Comparison of ENCODE assay signal across 23 cellular contexts in the genomic region with DNA sequence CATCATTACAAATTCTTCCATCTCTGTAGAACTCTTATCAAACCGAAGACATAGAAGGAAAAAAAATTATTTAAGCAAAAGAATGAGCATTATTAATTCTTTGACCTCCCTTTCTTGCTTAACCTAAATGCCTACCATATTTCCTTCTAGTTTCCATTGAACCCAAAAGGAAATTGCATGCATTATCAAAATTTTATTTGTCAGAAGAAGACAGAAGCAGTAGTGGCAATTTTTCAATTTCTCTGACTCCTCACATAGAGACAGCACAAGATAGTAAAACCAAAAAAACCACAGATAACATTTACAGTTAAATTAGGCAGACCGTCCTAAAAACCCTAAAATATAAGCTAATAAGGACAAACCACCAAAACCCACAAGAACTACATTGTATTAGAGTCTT.
"Had no signal": no experiment of that assay in that cellular context is flagged by ENCODE, and none has a peak within 500 bp of the region (broad histone marks: within the 10 kb centered on the region; RNA-seq: fewer than 3 reads in every experiment).

No MANE protein-coding gene starts in this region.

- ATAC-seq: gastroesophageal sphincter; left lobe of liver; mucosa of descending colon; naive thymus-derived CD8-positive, alpha-beta T cell; sciatic nerve had no signal

- H3K9me3 ChIP-seq: esophagus muscularis mucosa, gastroesophageal sphincter, mucosa of descending colon, neutrophil, stomach, thoracic aorta, transverse colon had no signal

- DNase-seq: cortex of kidney; dorsolateral prefrontal cortex; effector CD8-positive, alpha-beta T cell; foreskin fibroblast; glutamatergic neuron; islet precursor cell; mammary epithelial cell; mucosa of descending colon; naive thymus-derived CD8-positive, alpha-beta T cell; posterior cingulate gyrus; stimulated activated CD4-positive, alpha-beta T cell treated with anti-CD3 and anti-CD28 coated beads, Interleukin-2, amount 100 ng/mL, for 24 hours; stimulated activated CD4-positive, alpha-beta T cell treated with anti-CD3 and anti-CD28 coated beads, Interleukin-4, amount 100 ng/mL, for 4 hours; stimulated activated naive CD4-positive, alpha-beta T cell; stomach; substantia nigra; transverse colon had no signal

- H3K4me1 ChIP-seq: esophagus muscularis mucosa, gastroesophageal sphincter, stomach had no signal

- H3K27me3 Mint-ChIP-seq: naive thymus-derived CD8-positive, alpha-beta T cell had no signal

- H3K4me3 Mint-ChIP-seq: naive thymus-derived CD8-positive, alpha-beta T cell had no signal

- H3K27ac ChIP-seq: dorsolateral prefrontal cortex, epithelial cell of prostate, esophagus muscularis mucosa, gastroesophageal sphincter, neutrophil, stomach, thoracic aorta, transverse colon had no signal

- H3K27me3 ChIP-seq: dorsolateral prefrontal cortex, esophagus muscularis mucosa, gastroesophageal sphincter, neutrophil, stomach, transverse colon had no signal

- H3K4me3 ChIP-seq: dorsolateral prefrontal cortex, esophagus muscularis mucosa, gastroesophageal sphincter, mucosa of descending colon, stomach, thoracic aorta, transverse colon had no signal

- H3K27ac Mint-ChIP-seq: naive thymus-derived CD8-positive, alpha-beta T cell had no signal
